ENCODE assay signal across 8 cellular contexts in genomic region chr1:3652538-3653285, GRCh38. TPM values are rescaled to one million over a fixed set of nuclear protein-coding genes. Genes with fewer than 3 reads are reported as not detected.
DNase-seq lines count a peak whose midpoint lies in the region; ATAC-seq, FAIRE-seq and TF ChIP-seq lines count a peak whose summit lies in the region.

No MANE protein-coding gene starts in this region.

- no peak overlapping the region for H2AFZ ChIP-seq in ACC112 (ENCODE audit: low read length, unreplicated experiment)

- H3K27me3 ChIP-seq in ACC112 (ENCODE audit: insufficient read depth, low read length): peaks cover 50% of the 10 kb centered on the region
- peaks cover 48% of the 10 kb centered on the region for H3K27me3 ChIP-seq in RWPE2 (ENCODE audit: insufficient read depth, poor library complexity, severe bottlenecking)
- peaks cover 41 to 76% of the 10 kb centered on the region in 2 donors for H3K27me3 ChIP-seq in left lung

- no peak for ATAC-seq in RWPE2 (ENCODE audit: low read depth)
- peak; percentile 7 for ATAC-seq in left lung
- no peak for ATAC-seq in HG02885 (IDR thresholded peaks at IDR 0.05; ENCODE audit: poor library complexity, unreplicated experiment)
- no peak for ATAC-seq in GM21423 (IDR thresholded peaks at IDR 0.05; ENCODE audit: unreplicated experiment)

- peak overlapping the region; percentile 66 for H3K4me3 ChIP-seq in ACC112 (ENCODE audit: low read depth, low read length)
- H3K4me3 ChIP-seq in RWPE2 (ENCODE audit: severe bottlenecking): peak overlapping the region; percentile 29
- peak overlapping the region; percentile 17 to 99 for H3K4me3 ChIP-seq in left lung

- intact Hi-C loops in left lung (cut with DNase I): no loop called here

- H3K9me3 ChIP-seq in RWPE2 (ENCODE audit: severe bottlenecking) (no peaks in the 10 kb centered on the region), left lung (no peaks in the 10 kb centered on the region)

- FAIRE-seq in GM12892 (lab: Jason Lieb, UNC): peak; percentile 74

- peak; percentile 22; the same call in 1 of the 2 replicates for TF ChIP-seq POLR2A in GM12892 (IDR thresholded peaks at IDR 0.05; ENCODE audit: low read depth, low read length)

- H3K4me1 ChIP-seq in ACC112 (ENCODE audit: control insufficient read depth, insufficient read depth, low read length, unreplicated experiment) (peaks cover 5% of the 10 kb centered on the region), RWPE2 (ENCODE audit: insufficient read depth, poor library complexity, severe bottlenecking) (peaks cover 7% of the 10 kb centered on the region), left lung (peaks cover 16 to 48% of the 10 kb centered on the region in 2 donors)

- peaks cover 5% of the 10 kb centered on the region for H3K79me2 ChIP-seq in ACC112 (ENCODE audit: control insufficient read depth, insufficient read depth, low read length, unreplicated experiment)

- DNase-seq in GM12892 (ENCODE audit: insufficient read length) (no peak), RWPE2 (ENCODE audit: low spot score) (peak; percentile 61), left lung (peak in 1 of 2 donors; percentile 83), COLO829 (ENCODE audit: low spot score) (no peak), OCI-M2 (lab: John Stamatoyannopoulos, UW; ENCODE audit: unreplicated experiment) (no peak)

- H3K27ac ChIP-seq in ACC112 (ENCODE audit: low read depth, low read length) (no peak overlapping the region), RWPE2 (ENCODE audit: poor library complexity, severe bottlenecking) (no peak overlapping the region), left lung (no peak overlapping the region)

- TF ChIP-seq CTCF in RWPE2 (IDR thresholded peaks at IDR 0.05; ENCODE audit: poor library complexity, severe bottlenecking): no peak
- TF ChIP-seq CTCF in left lung (IDR thresholded peaks at IDR 0.05): no peak

- no peaks in the 10 kb centered on the region for H3K36me3 ChIP-seq in ACC112 (ENCODE audit: insufficient read depth, low read length)
- peaks cover 13% of the 10 kb centered on the region for H3K36me3 ChIP-seq in RWPE2 (ENCODE audit: low read depth)
- no peaks in the 10 kb centered on the region for H3K36me3 ChIP-seq in left lung

RNA-seq across cellular contexts. Expression of gene TP73, which starts 0.4 kb away (rescaled TPM):
- 5.7 TPM for polyA plus RNA-seq in GM12892 (2012; ENCODE audit: missing spikeins)
- 1 to 10 TPM; 1.8 to 2.7 TPM for total RNA-seq in left lung

RNA-seq across cellular contexts. Expression of gene WRAP73, which starts 2.8 kb away (rescaled TPM):
- 18.5 TPM for polyA plus RNA-seq in GM12892 (2012; ENCODE audit: missing spikeins)
- 10 to 100 TPM; 20.2 to 23.1 TPM for total RNA-seq in left lung

RNA-seq across cellular contexts. Expression of gene TPRG1L, which starts 27.9 kb away (rescaled TPM):
- polyA plus RNA-seq in GM12892 (2012; ENCODE audit: missing spikeins): 11.4 TPM
- 10 to 100 TPM; 42.5 to 42.9 TPM for total RNA-seq in left lung

RNA-seq across cellular contexts. Expression of gene MEGF6, which starts 41.4 kb away (rescaled TPM):
- 0.19 TPM for polyA plus RNA-seq in GM12892 (2012; ENCODE audit: missing spikeins)
- total RNA-seq in left lung: 100 to 1,000 TPM in 1 of 2 donors, 10 to 100 TPM in 1; 40.6 to 108 TPM
